8 cellular contexts compared by ENCODE assay signal in genomic region chr18:47283476-47283875, GRCh38. TPM values are rescaled to one million over a fixed set of nuclear protein-coding genes. Genes with fewer than 3 reads are reported as not detected.
DNase-seq lines count a peak whose midpoint lies in the region; ATAC-seq, FAIRE-seq and TF ChIP-seq lines count a peak whose summit lies in the region.

No MANE protein-coding gene starts in this region.

- H3K4me1 ChIP-seq in A549 (no peaks in the 10 kb centered on the region), aorta (ENCODE audit: control insufficient read depth in 1 of 2, insufficient read depth in 2 of 2, low read length in 2 of 2) (no peaks in the 10 kb centered on the region)

- POLR2A ChIA-PET in A549 (lab: Yijun Ruan, JAX) = no interaction called here

- peak; percentile 71 to 88; a peak in 5 of 6 replicates for ATAC-seq in A549
- ATAC-seq in GM18498 (IDR thresholded peaks at IDR 0.05; ENCODE audit: unreplicated experiment) = no peak
- no peak for ATAC-seq in aorta (ENCODE audit: low FRiP score)

- CTCF ChIA-PET in A549 (lab: Yijun Ruan, JAX) = interaction anchor here (0.7 to 0.8 kb wide), 2 partner anchors 69 to 464 kb away, joined by 3 to 4 read pairs; no protein-coding TSS in a partner anchor

- TF ChIP-seq POLR2A in A549 (IDR thresholded peaks at IDR 0.05; ENCODE audit: low read length) = no peak

- no peak for FAIRE-seq in A549 (lab: Jason Lieb, UNC)

- H3K27ac ChIP-seq in A549 (no peak overlapping the region), aorta (ENCODE audit: low read depth in 1 of 2, low read length in 2 of 2) (no peak overlapping the region)

- peak in 1 of 2 experiments; percentile 26; a peak in 2 of 5 replicates for TF ChIP-seq RAD21 in A549 (conservative IDR thresholded peaks at IDR 0.05 in 1 of 2, IDR thresholded peaks at IDR 0.05 in 1 of 2)

- no peaks in the 10 kb centered on the region for H3K27me3 ChIP-seq in aorta (ENCODE audit: control insufficient read depth in 1 of 2, insufficient read depth in 2 of 2, low read length in 1 of 2)

- WGBS in A549 (ENCODE audit: missing lambda C conversion rate) = 3% methylated on average over 5 of the region's 5 CpGs
- WGBS in aorta, 2 donors = 39 to 45% methylated on average over 5 of the region's 5 CpGs

- H3K4me3 ChIP-seq in A549 (no peak overlapping the region), epithelial cell of esophagus (ENCODE audit: low read length) (no peak overlapping the region), aorta (ENCODE audit: low read length in 2 of 2) (no peak overlapping the region)

- peak in 1 of 2 experiments; percentile 38 for DNase-seq in A549 (ENCODE audit: low read depth in 1 of 2, low spot score in 1 of 2)
- peak; percentile 6 for DNase-seq in NCI-H774 (lab: John Stamatoyannopoulos, UW)
- peak; percentile 24 for DNase-seq in epithelial cell of esophagus (ENCODE audit: low read depth)
- no peak for DNase-seq in T-helper 1 cell
- no peak for DNase-seq in UCSD-AML1 (lab: John Stamatoyannopoulos, UW; ENCODE audit: unreplicated experiment)
- no peak for DNase-seq in aorta

- intact Hi-C loops in aorta (cut with DNase I) = no loop called here

- TF ChIP-seq EP300 in A549 (IDR thresholded peaks at IDR 0.05) = no peak

- H3K4me2 ChIP-seq in A549 = no peak overlapping the region

- no peaks in the 10 kb centered on the region for H3K36me3 ChIP-seq in aorta (ENCODE audit: control insufficient read depth in 1 of 2, insufficient read depth in 2 of 2, low read length in 1 of 2)

- H3K9me3 ChIP-seq in A549 (no peaks in the 10 kb centered on the region), aorta (ENCODE audit: control insufficient read depth, low read length) (peaks cover 1% of the 10 kb centered on the region)

- TF ChIP-seq CTCF in A549 (IDR thresholded peaks at IDR 0.05) = peak; percentile 48
- peak; percentile 55 for TF ChIP-seq CTCF in GM12872 (IDR thresholded peaks at IDR 0.05; ENCODE audit: insufficient read depth, low read depth, low read length)
- TF ChIP-seq CTCF in epithelial cell of esophagus (IDR thresholded peaks at IDR 0.05; ENCODE audit: insufficient read depth, low read depth, low read length, missing control alignments) = peak; percentile 30

TF ChIP-seq in A549, 52 proteins besides CTCF, POLR2A, EP300 and RAD21:
- TF ChIP-seq CHD2 (IDR thresholded peaks at IDR 0.05; ENCODE audit: low read length, partially characterized antibody) = no peak
- TF ChIP-seq HES2 (IDR thresholded peaks at IDR 0.05) = no peak
- 0 out of 3 replicates have a peak, but pooled peaks have one; percentile 23 for TF ChIP-seq SMC3 (IDR thresholded peaks at IDR 0.05)
- no peak for TF ChIP-seq BHLHE40 (IDR thresholded peaks at IDR 0.05; ENCODE audit: low read depth, low read length)
- peak; percentile 89 for TF ChIP-seq RFX5 (IDR thresholded peaks at IDR 0.05)

RNA-seq across cellular contexts. Expression of gene SKOR2, which starts 32.0 kb away (rescaled TPM):
- polyA plus RNA-seq in A549 (2011; rRNA removed) = not detected in 2 replicates
- polyA plus RNA-seq in A549 (2012; cell fraction: cytosol; rRNA removed) = not detected in 2 replicates
- polyA plus RNA-seq in A549 (2012; cell fraction: nucleus; rRNA removed) = not detected in 2 replicates
- not detected in 3 replicates for polyA plus RNA-seq in A549 (2017; fragmentation: RNase III; extraction: RNeasy Plus Mini Kit Qiagen cat#74134 plus additional on column Dnase treatment)
- not detected in 2 replicates for polyA minus RNA-seq in A549 (2011; rRNA and poly(A)+ RNA removed)
- not detected for total RNA-seq in aorta
- polyA plus RNA-seq in aorta = not detected

Comparison
In these comparisons a context has a peak if more than half of its experiments do, and no peak if none do; other contexts are left out.
1. ATAC-seq: peak in A549 (2 of 2); none in GM18498 (single experiment) and aorta (single experiment).
2. DNase-seq: peak in NCI-H774 (single experiment) and epithelial cell of esophagus (single experiment); none in T-helper 1 cell (0 of 5), UCSD-AML1 (single experiment) and aorta (0 of 2).
3. Peak in every context shown above with its lines, with median percentiles within 50 percentile points of each other: CTCF ChIP-seq.